Comparison of ENCODE assay signal across 11 cellular contexts in the genomic region with DNA sequence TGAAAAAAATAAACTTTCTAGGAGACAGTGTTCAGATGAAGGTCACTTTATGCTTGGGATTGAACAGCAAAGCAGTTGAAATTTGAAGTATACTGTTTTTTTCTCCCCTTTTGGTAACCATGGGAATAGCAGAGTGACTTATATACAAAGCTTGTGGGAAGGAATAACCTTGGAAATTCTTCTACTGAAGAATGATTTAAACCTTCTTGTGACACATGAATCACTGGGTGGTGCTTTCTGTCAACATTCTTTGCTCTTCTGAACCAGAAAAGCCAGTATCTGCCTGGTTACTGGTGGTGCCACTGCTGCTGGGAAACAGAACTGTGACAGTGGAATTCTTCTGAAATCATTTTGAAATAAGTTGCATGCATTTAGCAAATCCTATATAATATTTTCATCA. TPM values are rescaled to one million over a fixed set of nuclear protein-coding genes. Genes with fewer than 3 reads are reported as not detected.
DNase-seq lines count a peak whose midpoint lies in the region; ATAC-seq and TF ChIP-seq lines count a peak whose summit lies in the region.
"Had no signal": no experiment of that assay in that cellular context is flagged by ENCODE, and none has a peak within 500 bp of the region (broad histone marks: within the 10 kb centered on the region; RNA-seq: fewer than 3 reads in every experiment).

No MANE protein-coding gene starts in this region.

- peaks cover 8% of the 10 kb centered on the region for H3K9me3 Mint-ChIP-seq in nephron

- DNase-seq in AG20443 (ENCODE audit: low spot score) (peak; percentile 75), M059J (ENCODE audit: low read depth) (peak; percentile 98), epithelial cell of proximal tubule (ENCODE audit: low read depth) (peak; percentile 99), NCI-H1092 (lab: John Stamatoyannopoulos, UW) (no peak), colonic mucosa (no peak)
- no peak for DNase-seq in effector CD8-positive, alpha-beta T cell (lab: John Stamatoyannopoulos, UW)
- DNase-seq: NCI-H2081 treated with DMSO at 0.1 percent for 48 hours, nucleus accumbens, T-helper 17 cell had no signal

- intact Hi-C loops in colonic mucosa (cut with DNase I), result no loop called here

- no peaks in the 10 kb centered on the region for H3K9me3 ChIP-seq in colonic mucosa

- no peaks in the 10 kb centered on the region for H3K36me3 Mint-ChIP-seq in nephron (ENCODE audit: low read depth)

- peaks cover 11% of the 10 kb centered on the region for H3K4me1 Mint-ChIP-seq in nephron
- H3K4me1 Mint-ChIP-seq: T-helper 17 cell had no signal

- TF ChIP-seq CTCF in epithelial cell of proximal tubule (conservative IDR thresholded peaks at IDR 0.05; ENCODE audit: low read depth, low read length), result no peak
- no peak for TF ChIP-seq CTCF in nephron (IDR thresholded peaks at IDR 0.05; ENCODE audit: unreplicated experiment in 3 of 3)
- TF ChIP-seq CTCF in colonic mucosa (IDR thresholded peaks at IDR 0.05), result no peak

- no peak overlapping the region for H3K27ac ChIP-seq in colonic mucosa

- H3K4me3 ChIP-seq in epithelial cell of proximal tubule (ENCODE audit: low read depth, low read length) (no peak overlapping the region), colonic mucosa (no peak overlapping the region)

- no peak for ATAC-seq in HG03097 (IDR thresholded peaks at IDR 0.05; ENCODE audit: low FRiP score, unreplicated experiment)
- ATAC-seq: T-helper 17 cell had no signal

- H3K27me3 Mint-ChIP-seq in nephron (ENCODE audit: low read depth), result no peaks in the 10 kb centered on the region
- H3K27me3 Mint-ChIP-seq: T-helper 17 cell had no signal

- no peak overlapping the region for H3K9ac ChIP-seq in colonic mucosa (ENCODE audit: low read depth in 2 of 2, low read length in 2 of 2)

- no peaks in the 10 kb centered on the region for H3K27me3 ChIP-seq in colonic mucosa

- H3K27ac Mint-ChIP-seq in nephron, result peak overlapping the region; percentile 26 to 66 (median 32)
- H3K27ac Mint-ChIP-seq: T-helper 17 cell had no signal

- no peak overlapping the region for H3K4me3 Mint-ChIP-seq in nephron
- H3K4me3 Mint-ChIP-seq: T-helper 17 cell had no signal

- H3K36me3 ChIP-seq in colonic mucosa, result no peaks in the 10 kb centered on the region

- H3K4me1 ChIP-seq in colonic mucosa, result no peaks in the 10 kb centered on the region

RNA-seq across cellular contexts. Expression of gene RND3, which starts 39.4 kb away (rescaled TPM):
- 170 and 187 TPM in 2 replicates for total RNA-seq in M059J (2014; rRNA removed; shearing (Covaris generic))
- total RNA-seq in epithelial cell of proximal tubule, result 51.8 and 59.1 TPM in 2 replicates
- total RNA-seq in colonic mucosa, result 10 to 100 TPM; 26.8 to 57.1 TPM
- total RNA-seq: T-helper 17 cell had no signal

Comparison
In these comparisons a context has a peak if more than half of its experiments do, and no peak if none do; other contexts are left out.
1. DNase-seq: peak in AG20443 (single experiment), M059J (single experiment) and epithelial cell of proximal tubule (single experiment); none in NCI-H1092 (single experiment), colonic mucosa (single experiment) and effector CD8-positive, alpha-beta T cell (single experiment).